Comparison of ENCODE assay signal across 21 cellular contexts in genomic region chr16:12409700-12410099, GRCh38.
"Had no signal": no experiment of that assay in that cellular context is flagged by ENCODE, and none has a peak within 500 bp of the region (broad histone marks: within the 10 kb centered on the region; RNA-seq: fewer than 3 reads in every experiment).

No MANE protein-coding gene starts in this region.

- H3K9me3 Mint-ChIP-seq: naive thymus-derived CD4-positive, alpha-beta T cell had no signal

- H3K4me3 ChIP-seq: coronary artery, dorsolateral prefrontal cortex, esophagus muscularis mucosa, gastroesophageal sphincter, heart right ventricle, left lung, lower lobe of right lung had no signal

- H3K36me3 ChIP-seq: gastroesophageal sphincter, left lung, lower lobe of right lung had no signal

- H3K9me3 ChIP-seq: esophagus muscularis mucosa, gastroesophageal sphincter, heart right ventricle, left lung, lower lobe of right lung had no signal

- H3K27ac Mint-ChIP-seq: naive thymus-derived CD4-positive, alpha-beta T cell had no signal

- FAIRE-seq: colon, frontal cortex, islet of Langerhans, keratinocyte had no signal

- H3K27me3 Mint-ChIP-seq: naive thymus-derived CD4-positive, alpha-beta T cell had no signal

- H3K27me3 ChIP-seq: dorsolateral prefrontal cortex, esophagus muscularis mucosa, foreskin keratinocyte, gastroesophageal sphincter, heart right ventricle, left lung had no signal

- H3K4me3 Mint-ChIP-seq: naive thymus-derived CD4-positive, alpha-beta T cell had no signal

- H3K4me1 ChIP-seq: esophagus muscularis mucosa, gastroesophageal sphincter, left lung, lower lobe of right lung had no signal

- H3K27ac ChIP-seq: coronary artery, dorsolateral prefrontal cortex, esophagus muscularis mucosa, foreskin keratinocyte, gastroesophageal sphincter, heart right ventricle, left lung, lower lobe of right lung had no signal

- ATAC-seq: foreskin keratinocyte; gastroesophageal sphincter; heart right ventricle; left cardiac atrium; left lung; left ventricle myocardium superior; lower lobe of right lung; naive thymus-derived CD4-positive, alpha-beta T cell had no signal

- DNase-seq: dermis blood vessel endothelial cell; dorsolateral prefrontal cortex; effector CD4-positive, alpha-beta T cell; effector memory CD4-positive, alpha-beta T cell; foreskin keratinocyte; heart right ventricle; hippocampal formation; left cardiac atrium; left lung; left ventricle myocardium superior; lower lobe of right lung; mesenchymal stem cell; midbrain; naive thymus-derived CD4-positive, alpha-beta T cell had no signal
